In the genomic region with DNA sequence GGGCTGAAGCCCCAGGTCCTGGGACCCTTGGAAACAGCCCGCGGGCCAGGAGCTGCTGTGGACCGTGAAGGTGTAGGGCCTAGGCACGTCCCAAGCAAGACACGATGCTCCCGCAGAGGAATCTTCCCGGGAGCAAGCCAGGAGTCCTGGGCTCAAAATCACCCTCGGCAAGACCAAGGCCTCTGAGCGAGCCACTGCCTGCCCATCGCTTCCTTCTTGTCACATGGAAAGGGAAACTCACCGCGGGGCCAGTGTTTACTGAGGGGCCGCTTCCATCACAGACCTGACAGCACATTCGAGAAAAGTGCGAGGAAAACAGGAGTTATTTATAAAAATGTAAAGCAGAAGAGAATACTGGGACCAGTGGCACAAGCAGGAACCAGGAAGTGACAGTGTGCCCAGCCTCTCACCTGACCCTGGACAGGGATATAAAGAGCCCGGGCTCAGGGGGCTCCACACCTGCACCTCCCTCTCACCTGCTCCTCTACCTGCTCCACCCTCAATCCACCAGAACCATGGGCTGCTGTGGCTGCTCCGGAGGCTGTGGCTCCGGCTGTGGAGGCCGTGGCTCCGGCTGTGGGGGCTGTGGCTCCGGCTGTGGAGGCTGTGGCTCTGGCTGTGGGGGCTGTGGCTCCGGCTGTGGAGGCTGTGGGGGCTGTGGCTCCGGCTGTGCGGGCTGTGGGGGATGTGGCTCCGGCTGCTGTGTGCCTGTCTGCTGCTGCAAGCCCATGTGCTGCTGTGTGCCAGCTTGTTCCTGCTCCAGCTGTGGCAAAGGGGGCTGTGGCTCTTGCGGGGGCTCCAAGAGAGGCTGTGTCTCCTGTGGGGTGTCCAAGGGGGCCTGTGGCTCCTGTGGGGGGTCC, we compare ENCODE assay signal across 17 cellular contexts. TPM values are rescaled to one million over a fixed set of nuclear protein-coding genes. Genes with fewer than 3 reads are reported as not detected.
"Had no signal": no experiment of that assay in that cellular context is flagged by ENCODE, and none has a peak within 500 bp of the region (broad histone marks: within the 10 kb centered on the region; RNA-seq: fewer than 3 reads in every experiment).

A gene with protein sequence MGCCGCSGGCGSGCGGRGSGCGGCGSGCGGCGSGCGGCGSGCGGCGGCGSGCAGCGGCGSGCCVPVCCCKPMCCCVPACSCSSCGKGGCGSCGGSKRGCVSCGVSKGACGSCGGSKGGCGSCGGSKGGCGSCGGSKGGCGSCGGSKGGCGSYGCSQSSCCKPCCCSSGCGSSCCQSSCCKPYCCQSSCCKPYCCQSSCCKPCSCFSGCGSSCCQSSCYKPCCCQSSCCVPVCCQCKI (plus strand): TSS at position 450 of the 860 bp plus-strand sequence. CDS start 66 bp downstream, at position 516.

- H3K4me1 ChIP-seq: adrenal gland, breast epithelium, upper lobe of right lung had no signal

- H3K36me3 ChIP-seq: adrenal gland, breast epithelium, ovary, upper lobe of right lung had no signal

- H3K4me3 ChIP-seq: adrenal gland, breast epithelium, lung, ovary, testis, upper lobe of right lung had no signal

- H3K27ac Mint-ChIP-seq: activated CD4-positive, alpha-beta T cell treated with anti-CD3 and anti-CD28 coated beads for 36 hours; stimulated activated memory B cell treated with anti-CD40 and anti-IgM and Interleukin-4, amounts not matched to agents 10 μg/mL and 1 μg/mL and 100 μg/mL, for 72 hours; T-helper 2 cell treated with Interferon-gamma antibody and Interleukin-4, amounts not matched to agents 5 μg/mL and 100 μg/mL, for 36 hours had no signal

- DNase-seq: cortex of kidney had no signal

- H3K9me3 ChIP-seq: adrenal gland, breast epithelium, ovary, testis, upper lobe of right lung had no signal

- FAIRE-seq: astrocyte, endometrium, TTC549 had no signal

- H3K36me3 Mint-ChIP-seq: activated naive CD4-positive, alpha-beta T cell treated with anti-CD3 and anti-CD28 coated beads, Interleukin-2, amount 50 U/mL, for 72 hours; stimulated activated memory B cell treated with anti-CD40 and anti-IgM and Interleukin-4, amounts not matched to agents 10 μg/mL and 1 μg/mL and 100 μg/mL, for 72 hours had no signal

- H3K9me3 Mint-ChIP-seq: activated naive CD4-positive, alpha-beta T cell treated with anti-CD3 and anti-CD28 coated beads, Interleukin-2, amount 50 U/mL, for 72 hours; stimulated activated memory B cell treated with anti-CD40 and anti-IgM and Interleukin-4, amounts not matched to agents 10 μg/mL and 1 μg/mL and 100 μg/mL, for 72 hours; T-helper 2 cell treated with Interferon-gamma antibody and Interleukin-4, amounts not matched to agents 5 μg/mL and 100 μg/mL, for 36 hours had no signal

- H3K27me3 ChIP-seq: ovary, testis had no signal

- H3K27ac ChIP-seq: adrenal gland, breast epithelium, ovary, testis, upper lobe of right lung had no signal

- H3K4me3 Mint-ChIP-seq: activated CD4-positive, alpha-beta T cell treated with anti-CD3 and anti-CD28 coated beads for 36 hours; stimulated activated memory B cell treated with anti-CD40 and anti-IgM and Interleukin-4, amounts not matched to agents 10 μg/mL and 1 μg/mL and 100 μg/mL, for 72 hours; T-helper 2 cell treated with Interferon-gamma antibody and Interleukin-4, amounts not matched to agents 5 μg/mL and 100 μg/mL, for 36 hours had no signal

RNA-seq across cellular contexts. Expression of the gene that starts here (rescaled TPM):
- total RNA-seq: activated CD4-positive, alpha-beta T cell treated with anti-CD3 and anti-CD28 coated beads for 36 hours; activated naive CD4-positive, alpha-beta T cell treated with anti-CD3 and anti-CD28 coated beads, Interleukin-2, amount 50 U/mL, for 72 hours; adrenal gland; astrocyte; breast epithelium; left lobe of liver; lung; ovary; pulmonary artery endothelial cell; testis; upper lobe of right lung had no signal
- polyA plus RNA-seq: adrenal gland, lung, neural cell, ovary had no signal
